2 cellular contexts compared by ENCODE assay signal in the genomic region with DNA sequence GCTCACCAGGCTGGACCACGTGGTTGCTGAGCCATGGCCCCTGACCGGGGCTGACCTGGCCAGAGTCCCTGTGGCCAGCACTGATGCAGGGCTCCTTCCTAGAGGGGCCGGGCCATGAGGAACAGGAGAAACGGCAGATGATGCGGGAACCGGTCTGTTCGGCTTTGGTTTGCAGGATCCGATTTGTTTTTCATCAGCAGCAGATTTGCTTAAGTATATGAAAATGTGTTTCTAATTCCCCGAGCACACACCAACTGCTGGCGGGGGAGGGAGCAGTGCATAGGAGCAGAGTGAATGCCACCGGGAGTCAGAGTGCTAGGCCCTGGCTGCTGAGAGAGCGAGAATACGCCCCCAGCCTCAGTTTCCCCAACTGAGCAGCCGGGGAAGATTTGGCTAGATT.
TF ChIP-seq lines count a peak whose summit lies in the region.

No MANE protein-coding gene starts in this region.

TF ChIP-seq in HepG2, 621 proteins besides CTCF, POLR2A, EP300 and RAD21:
- TF ChIP-seq ZNF598 (CRISPR knock-in tag; IDR thresholded peaks at IDR 0.05; ENCODE audit: borderline replicate concordance) (no peak), DPF2 (CRISPR knock-in tag; IDR thresholded peaks at IDR 0.05; ENCODE audit: borderline replicate concordance, low read depth) (no peak), JUNB (CRISPR knock-in tag; IDR thresholded peaks at IDR 0.05; ENCODE audit: borderline replicate concordance) (no peak), SMAD1 (CRISPR knock-in tag; IDR thresholded peaks at IDR 0.05; ENCODE audit: borderline replicate concordance, low read depth) (no peak), KAT8 (CRISPR knock-in tag; IDR thresholded peaks at IDR 0.05) (no peak), ZBTB33 (CRISPR knock-in tag; IDR thresholded peaks at IDR 0.05) (no peak), ATRX (CRISPR knock-in tag; IDR thresholded peaks at IDR 0.05; ENCODE audit: borderline replicate concordance) (no peak), MTA3 (CRISPR knock-in tag; IDR thresholded peaks at IDR 0.05) (no peak), SIX4 (CRISPR knock-in tag; IDR thresholded peaks at IDR 0.05) (no peak), SKI (IDR thresholded peaks at IDR 0.05; ENCODE audit: partially characterized antibody) (no peak), BRCA1 (CRISPR knock-in tag; IDR thresholded peaks at IDR 0.05) (no peak), PCBP2 (optimal IDR thresholded peaks at IDR 0.05; ENCODE audit: low read depth, low read length, poor library complexity, severe bottlenecking) (no peak), PRPF4 (IDR thresholded peaks at IDR 0.05; ENCODE audit: low read depth, low read length, poor library complexity, severe bottlenecking) (no peak), ZNF562 (CRISPR knock-in tag; IDR thresholded peaks at IDR 0.05; ENCODE audit: borderline replicate concordance) (no peak)
- TF ChIP-seq, protein P1, sequence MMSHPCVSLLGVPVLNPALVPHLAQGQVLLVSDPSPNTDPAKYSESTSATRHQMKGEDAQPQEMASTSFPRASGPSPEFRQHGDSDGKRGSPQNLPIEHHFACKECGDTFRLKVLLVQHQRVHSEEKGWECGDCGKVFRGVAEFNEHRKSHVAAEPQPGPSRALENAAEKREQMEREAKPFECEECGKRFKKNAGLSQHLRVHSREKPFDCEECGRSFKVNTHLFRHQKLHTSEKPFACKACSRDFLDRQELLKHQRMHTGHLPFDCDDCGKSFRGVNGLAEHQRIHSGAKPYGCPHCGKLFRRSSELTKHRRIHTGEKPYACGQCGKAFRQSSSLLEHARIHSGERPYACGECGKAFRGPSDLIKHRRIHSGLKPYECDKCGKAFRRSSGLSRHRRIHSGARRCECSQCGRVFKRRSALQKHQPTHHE (CRISPR knock-in tag; IDR thresholded peaks at IDR 0.05; ENCODE audit: borderline replicate concordance) = no peak
- TF ChIP-seq, protein P2, sequence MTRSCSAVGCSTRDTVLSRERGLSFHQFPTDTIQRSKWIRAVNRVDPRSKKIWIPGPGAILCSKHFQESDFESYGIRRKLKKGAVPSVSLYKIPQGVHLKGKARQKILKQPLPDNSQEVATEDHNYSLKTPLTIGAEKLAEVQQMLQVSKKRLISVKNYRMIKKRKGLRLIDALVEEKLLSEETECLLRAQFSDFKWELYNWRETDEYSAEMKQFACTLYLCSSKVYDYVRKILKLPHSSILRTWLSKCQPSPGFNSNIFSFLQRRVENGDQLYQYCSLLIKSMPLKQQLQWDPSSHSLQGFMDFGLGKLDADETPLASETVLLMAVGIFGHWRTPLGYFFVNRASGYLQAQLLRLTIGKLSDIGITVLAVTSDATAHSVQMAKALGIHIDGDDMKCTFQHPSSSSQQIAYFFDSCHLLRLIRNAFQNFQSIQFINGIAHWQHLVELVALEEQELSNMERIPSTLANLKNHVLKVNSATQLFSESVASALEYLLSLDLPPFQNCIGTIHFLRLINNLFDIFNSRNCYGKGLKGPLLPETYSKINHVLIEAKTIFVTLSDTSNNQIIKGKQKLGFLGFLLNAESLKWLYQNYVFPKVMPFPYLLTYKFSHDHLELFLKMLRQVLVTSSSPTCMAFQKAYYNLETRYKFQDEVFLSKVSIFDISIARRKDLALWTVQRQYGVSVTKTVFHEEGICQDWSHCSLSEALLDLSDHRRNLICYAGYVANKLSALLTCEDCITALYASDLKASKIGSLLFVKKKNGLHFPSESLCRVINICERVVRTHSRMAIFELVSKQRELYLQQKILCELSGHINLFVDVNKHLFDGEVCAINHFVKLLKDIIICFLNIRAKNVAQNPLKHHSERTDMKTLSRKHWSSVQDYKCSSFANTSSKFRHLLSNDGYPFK (CRISPR knock-in tag; IDR thresholded peaks at IDR 0.05; ENCODE audit: borderline replicate concordance) = no peak

TF ChIP-seq in K562, 482 proteins besides CTCF, POLR2A, EP300 and RAD21:
- no peak for TF ChIP-seq ZNF695 (CRISPR knock-in tag; IDR thresholded peaks at IDR 0.05)
- no peak for TF ChIP-seq ZNF121 (CRISPR knock-in tag; conservative IDR thresholded peaks at IDR 0.05)
- no peak for TF ChIP-seq ARID4B (CRISPR knock-in tag; IDR thresholded peaks at IDR 0.05)
- TF ChIP-seq, protein P3, sequence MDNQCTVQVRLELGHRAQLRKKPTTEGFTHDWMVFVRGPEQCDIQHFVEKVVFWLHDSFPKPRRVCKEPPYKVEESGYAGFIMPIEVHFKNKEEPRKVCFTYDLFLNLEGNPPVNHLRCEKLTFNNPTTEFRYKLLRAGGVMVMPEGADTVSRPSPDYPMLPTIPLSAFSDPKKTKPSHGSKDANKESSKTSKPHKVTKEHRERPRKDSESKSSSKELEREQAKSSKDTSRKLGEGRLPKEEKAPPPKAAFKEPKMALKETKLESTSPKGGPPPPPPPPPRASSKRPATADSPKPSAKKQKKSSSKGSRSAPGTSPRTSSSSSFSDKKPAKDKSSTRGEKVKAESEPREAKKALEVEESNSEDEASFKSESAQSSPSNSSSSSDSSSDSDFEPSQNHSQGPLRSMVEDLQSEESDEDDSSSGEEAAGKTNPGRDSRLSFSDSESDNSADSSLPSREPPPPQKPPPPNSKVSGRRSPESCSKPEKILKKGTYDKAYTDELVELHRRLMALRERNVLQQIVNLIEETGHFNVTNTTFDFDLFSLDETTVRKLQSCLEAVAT (IDR thresholded peaks at IDR 0.05) = no peak
- no peak for TF ChIP-seq RREB1 (CRISPR knock-in tag; IDR thresholded peaks at IDR 0.05)
- no peak for TF ChIP-seq BRF1 (IDR thresholded peaks at IDR 0.05; ENCODE audit: borderline replicate concordance, extremely low read depth, insufficient read length)
- no peak for TF ChIP-seq NR2C1 (IDR thresholded peaks at IDR 0.05)
- TF ChIP-seq NR2C1 (tag; IDR thresholded peaks at IDR 0.05) = no peak
- no peak for TF ChIP-seq BRD4 (IDR thresholded peaks at IDR 0.05)
- TF ChIP-seq ZNF184 (CRISPR knock-in tag; IDR thresholded peaks at IDR 0.05) = no peak
- no peak for TF ChIP-seq TAF7 (tag; IDR thresholded peaks at IDR 0.05)
- TF ChIP-seq KLF10 (CRISPR knock-in tag; IDR thresholded peaks at IDR 0.05) = no peak
- no peak for TF ChIP-seq ZNF699 (CRISPR knock-in tag; IDR thresholded peaks at IDR 0.05; ENCODE audit: insufficient replicate concordance)
